In genomic region chr6:167321185-167321584, GRCh38 we compare ENCODE assay signal across 9 cellular contexts. TPM values are rescaled to one million over a fixed set of nuclear protein-coding genes. Genes with fewer than 3 reads are reported as not detected.
"Had no signal": no experiment of that assay in that cellular context is flagged by ENCODE, and none has a peak within 500 bp of the region (broad histone marks: within the 10 kb centered on the region; RNA-seq: fewer than 3 reads in every experiment).

No MANE protein-coding gene starts in this region.

RNA-seq across cellular contexts. Expression of gene TTLL2, which starts 3.7 kb away (rescaled TPM):
- total RNA-seq: LHCN-M2, MCF 10A, NCI-H460, OCI-LY7, PC-9, Right ventricle myocardium inferior, RPMI7951, SJCRH30, SK-MEL-5 had no signal

RNA-seq across cellular contexts. Expression of gene UNC93A, which starts 30.1 kb away (rescaled TPM):
- total RNA-seq: LHCN-M2, MCF 10A, NCI-H460, OCI-LY7, PC-9, Right ventricle myocardium inferior, RPMI7951, SJCRH30, SK-MEL-5 had no signal
